ENCODE assay signal across 30 cellular contexts in the genomic region with DNA sequence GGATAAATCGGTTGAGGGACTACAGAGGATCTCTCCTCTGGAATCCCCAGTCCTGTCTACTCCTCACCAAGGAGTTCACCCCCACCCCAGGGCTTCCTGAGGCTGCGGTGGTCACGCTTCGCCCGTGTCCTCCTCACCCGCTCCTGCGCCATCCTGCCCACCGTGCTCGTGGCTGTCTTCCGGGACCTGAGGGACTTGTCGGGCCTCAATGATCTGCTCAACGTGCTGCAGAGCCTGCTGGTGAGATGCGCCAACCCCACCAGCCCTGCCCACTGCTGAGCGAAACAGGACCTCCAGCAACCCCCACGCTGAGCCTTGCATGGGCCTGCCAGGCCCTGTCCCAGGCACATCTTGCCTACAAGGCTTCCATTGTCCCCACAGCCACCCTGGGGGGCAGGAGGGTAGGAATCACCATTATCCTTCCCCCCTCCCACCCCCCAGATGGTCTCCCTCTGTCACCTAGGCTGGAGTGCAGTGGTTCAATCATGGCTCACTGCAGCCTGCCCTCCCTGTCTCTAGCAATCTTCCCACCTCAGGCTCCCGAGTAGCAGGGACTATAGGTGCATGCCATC. TPM values are rescaled to one million over a fixed set of nuclear protein-coding genes. Genes with fewer than 3 reads are reported as not detected.
DNase-seq lines count a peak whose midpoint lies in the region; ATAC-seq and TF ChIP-seq lines count a peak whose summit lies in the region.
"Had no signal": no experiment of that assay in that cellular context is flagged by ENCODE, and none has a peak within 500 bp of the region (broad histone marks: within the 10 kb centered on the region; RNA-seq: fewer than 3 reads in every experiment).

No MANE protein-coding gene starts in this region.

- H3K4ac ChIP-seq in mesenchymal stem cell (ENCODE audit: low read depth in 1 of 2, low read length in 2 of 2): no peak overlapping the region

- H3K23ac ChIP-seq in mesenchymal stem cell (ENCODE audit: low read length in 2 of 2): no peak overlapping the region

- H3K9me3 ChIP-seq in SK-N-SH: no peaks in the 10 kb centered on the region
- H3K9me3 ChIP-seq in BLaER1 treated with 17β-estradiol and CSF1 and Interleukin-3, amounts not matched to agents 10 nM and 100 nM (replicated peaks in 1 of 11): no peaks in the 10 kb centered on the region
- H3K9me3 ChIP-seq in mesenchymal stem cell (ENCODE audit: control insufficient read depth, low read length): no peaks in the 10 kb centered on the region
- H3K9me3 ChIP-seq: pancreas, suprapubic skin, upper lobe of left lung had no signal

- no peaks in the 10 kb centered on the region for H3K9me2 ChIP-seq in SK-N-SH

- H3K79me1 ChIP-seq in mesenchymal stem cell (replicated peaks; ENCODE audit: low read length, poor library complexity, severe bottlenecking): no peaks in the 10 kb centered on the region

- H2AFZ ChIP-seq in SK-N-SH (ENCODE audit: low read depth) (no peak overlapping the region), mesenchymal stem cell (ENCODE audit: low read depth, low read length) (no peak overlapping the region)

- H3K27me3 ChIP-seq in SK-N-SH (ENCODE audit: insufficient read depth): no peaks in the 10 kb centered on the region
- peaks cover 0 to 12% (median 9%) of the 10 kb centered on the region in 11 experiments; a peak in 15 of 22 replicates for H3K27me3 ChIP-seq in BLaER1 treated with 17β-estradiol and CSF1 and Interleukin-3, amounts not matched to agents 10 nM and 100 nM
- peaks cover 0 to 3% of the 10 kb centered on the region in 2 experiments for H3K27me3 ChIP-seq in mesenchymal stem cell (ENCODE audit: control insufficient read depth in 1 of 2, insufficient read depth in 1 of 2, low read length in 2 of 2)
- H3K27me3 ChIP-seq: pancreas, suprapubic skin, upper lobe of left lung had no signal

- no peak overlapping the region for H3K4me2 ChIP-seq in SK-N-SH
- peak overlapping the region; percentile 76 to 99 (median 95) for H3K4me2 ChIP-seq in BLaER1 treated with 17β-estradiol and CSF1 and Interleukin-3, amounts not matched to agents 10 nM and 100 nM
- no peak overlapping the region for H3K4me2 ChIP-seq in mesenchymal stem cell (ENCODE audit: low read length, poor library complexity, severe bottlenecking)

- H4K20me1 ChIP-seq in SK-N-SH (ENCODE audit: insufficient read depth): no peaks in the 10 kb centered on the region
- no peaks in the 10 kb centered on the region for H4K20me1 ChIP-seq in BLaER1 treated with 17β-estradiol and CSF1 and Interleukin-3, amounts not matched to agents 10 nM and 100 nM

- no peak overlapping the region for H2BK120ac ChIP-seq in mesenchymal stem cell (ENCODE audit: low read depth, low read length)

- no peak overlapping the region for H2BK15ac ChIP-seq in mesenchymal stem cell (ENCODE audit: low read depth, poor library complexity, severe bottlenecking)

- H3K9ac ChIP-seq in SK-N-SH (no peak overlapping the region), mesenchymal stem cell (ENCODE audit: low read length) (no peak overlapping the region)
- H3K9ac ChIP-seq in BLaER1 treated with 17β-estradiol and CSF1 and Interleukin-3, amounts not matched to agents 10 nM and 100 nM: peak overlapping the region; percentile 8 to 99 (median 37); a peak in 12 of 22 replicates

- DNase-seq in SK-N-SH (peak; percentile 27), RWPE1 (ENCODE audit: low spot score) (no peak), mesenchymal stem cell (no peak), AG20443 (ENCODE audit: low spot score) (no peak), AML-193 (lab: John Stamatoyannopoulos, UW) (no peak), 8988T (no peak)
- DNase-seq: activated gamma-delta T cell; activated T-cell treated with anti-CD3 and anti-CD28 coated beads, Interleukin-2, amount 50 U/mL, for 1 hour; central memory CD4-positive, alpha-beta T cell; dermis blood vessel endothelial cell; DMS153; endodermal cell; left ventricle myocardium superior; naive thymus-derived CD4-positive, alpha-beta T cell; NCI-H1417 treated with DMSO at 0.1 percent for 48 hours; NCI-H2081 treated with DMSO at 0.1 percent for 48 hours; NCI-H2227 treated with DMSO at 0.1 percent for 48 hours; NCI-H526; SHP77 treated with DMSO at 0.1 percent for 48 hours; stimulated activated naive CD4-positive, alpha-beta T cell treated with Interleukin-2 at 50 U/mL for 16 hours had no signal

- H3K79me2 ChIP-seq in SK-N-SH (ENCODE audit: insufficient read depth): 0 out of 2 replicates have a peak, but pooled peaks cover 4% of the 10 kb centered on the region

- no peak overlapping the region for H3K27ac ChIP-seq in SK-N-SH (ENCODE audit: low read depth in 2 of 2, low read length in 1 of 2)
- H3K27ac ChIP-seq in BLaER1 treated with 17β-estradiol and CSF1 and Interleukin-3, amounts not matched to agents 10 nM and 100 nM: peak overlapping the region in 9 of 11 experiments; percentile 19 to 100 (median 58); a peak in 15 of 22 replicates
- peak overlapping the region; percentile 19 for H3K27ac ChIP-seq in RWPE1
- H3K27ac ChIP-seq in mesenchymal stem cell (ENCODE audit: low read length, poor library complexity, severe bottlenecking): no peak overlapping the region
- H3K27ac ChIP-seq: 22Rv1, pancreas, suprapubic skin had no signal

- H3K18ac ChIP-seq in mesenchymal stem cell (ENCODE audit: low read depth in 1 of 2, low read length in 2 of 2): no peak overlapping the region

- CTCF ChIA-PET in SK-N-SH (lab: Yijun Ruan, JAX): interaction anchor here (1.1 to 5.3 kb wide), 5 partner anchors 9 to 207 kb away, joined by 3 to 31 read pairs (median 9); no protein-coding TSS in a partner anchor
- CTCF ChIA-PET in RWPE1 (lab: Yijun Ruan, JAX): interaction anchor here (0.6 to 1.6 kb wide), 3 partner anchors 71 to 291 kb away, joined by 4 to 6 read pairs (median 5); no protein-coding TSS in a partner anchor

- WGBS in SK-N-SH (ENCODE audit: low lambda C conversion rate): 92% methylated on average over 4 of the region's 16 CpGs
- 89% methylated on average over 16 of the region's 16 CpGs for WGBS in mesenchymal stem cell

- H3K4me3 ChIP-seq in SK-N-SH (ENCODE audit: low read depth in 2 of 2, low read length in 1 of 2) (no peak overlapping the region), mesenchymal stem cell (ENCODE audit: insufficient read depth in 1 of 2, low read depth in 1 of 2, low read length in 2 of 2) (no peak overlapping the region)
- H3K4me3 ChIP-seq in BLaER1 treated with 17β-estradiol and CSF1 and Interleukin-3, amounts not matched to agents 10 nM and 100 nM: no peak overlapping the region
- H3K4me3 ChIP-seq: GM12878, pancreas, skin epidermis, suprapubic skin, upper lobe of left lung had no signal

- TF ChIP-seq EP300 in SK-N-SH (IDR thresholded peaks at IDR 0.05; ENCODE audit: borderline replicate concordance in 1 of 2, low read depth in 1 of 2, low read length in 1 of 2): no peak

- no peak overlapping the region for H3K14ac ChIP-seq in mesenchymal stem cell (ENCODE audit: low read length in 2 of 2)

- H3K4me1 ChIP-seq in SK-N-SH (ENCODE audit: control insufficient read depth in 1 of 2, insufficient read depth in 2 of 2, low read depth in 1 of 2, low read length in 1 of 2) (peaks cover 12 to 17% of the 10 kb centered on the region in 2 experiments; a peak in 2 of 4 replicates), mesenchymal stem cell (ENCODE audit: control insufficient read depth, insufficient read depth, low read depth, low read length) (peaks cover 25% of the 10 kb centered on the region)
- peaks cover 64 to 80% (median 69%) of the 10 kb centered on the region in 10 experiments for H3K4me1 ChIP-seq in BLaER1 treated with 17β-estradiol and CSF1 and Interleukin-3, amounts not matched to agents 10 nM and 100 nM

- no peak overlapping the region for H2BK5ac ChIP-seq in mesenchymal stem cell (ENCODE audit: low read depth, low read length, poor library complexity, severe bottlenecking)

- H4K91ac ChIP-seq in mesenchymal stem cell (ENCODE audit: low read length): peak overlapping the region; percentile 67

- POLR2A ChIA-PET in SK-N-SH (lab: Yijun Ruan, JAX) (no interaction called here), RWPE1 (lab: Yijun Ruan, JAX; ENCODE audit: low non-redundant PET) (no interaction called here)

- H4K8ac ChIP-seq in mesenchymal stem cell (ENCODE audit: low read length): no peak overlapping the region

- H2BK12ac ChIP-seq in mesenchymal stem cell (ENCODE audit: low read length in 2 of 2): no peak overlapping the region

- TF ChIP-seq RAD21 in SK-N-SH (IDR thresholded peaks at IDR 0.05; ENCODE audit: low read length): no peak

- no peak for ATAC-seq in SK-N-SH treated with all-trans-retinoic acid at 6 μM for 48 hours
- ATAC-seq: GM12878; left ventricle myocardium superior; naive thymus-derived CD4-positive, alpha-beta T cell; pancreas had no signal

- peaks cover 9% of the 10 kb centered on the region for H3F3A ChIP-seq in SK-N-SH (replicated peaks; ENCODE audit: insufficient read depth)

- no peak for TF ChIP-seq CTCF in SK-N-SH (IDR thresholded peaks at IDR 0.05)
- no peak for TF ChIP-seq CTCF in RWPE1 (conservative IDR thresholded peaks at IDR 0.05; ENCODE audit: low read depth)

- H3K36me3 ChIP-seq in SK-N-SH (replicated peaks in 1 of 2; ENCODE audit: control insufficient read depth in 1 of 2, insufficient read depth in 2 of 2, low read length in 1 of 2) (no peaks in the 10 kb centered on the region), mesenchymal stem cell (ENCODE audit: control insufficient read depth in 1 of 2, insufficient read depth in 2 of 2, low read depth in 1 of 2, low read length in 2 of 2) (no peaks in the 10 kb centered on the region)
- H3K36me3 ChIP-seq in BLaER1 treated with 17β-estradiol and CSF1 and Interleukin-3, amounts not matched to agents 10 nM and 100 nM: no peaks in the 10 kb centered on the region
- H3K36me3 ChIP-seq: pancreas, suprapubic skin had no signal

- no peak overlapping the region for H2AK5ac ChIP-seq in mesenchymal stem cell (ENCODE audit: low read length, severe bottlenecking)

RNA-seq across cellular contexts. Expression of gene CTDSP1, which starts 6.7 kb away (rescaled TPM):
- 78.5 and 88.0 TPM in 2 replicates for polyA plus RNA-seq in SK-N-SH (2012; rRNA removed)
- polyA plus RNA-seq in SK-N-SH (2012; cell fraction: cytosol; rRNA removed): 36.6 and 51.6 TPM in 2 replicates
- 82.0 and 102 TPM in 2 replicates for polyA plus RNA-seq in SK-N-SH (2012; cell fraction: nucleus; rRNA removed)
- polyA plus RNA-seq in mesenchymal stem cell (2013, experiment 1 of 2): 65.2 TPM
- 63.8 TPM for polyA plus RNA-seq in mesenchymal stem cell (2013, experiment 2 of 2)

RNA-seq across cellular contexts. Expression of gene SLC11A1, which starts 10.9 kb away (rescaled TPM):
- 0.26 and 0.31 TPM in 2 replicates for polyA plus RNA-seq in SK-N-SH (2012; rRNA removed)
- 0.13 and 0.24 TPM in 2 replicates for polyA plus RNA-seq in SK-N-SH (2012; cell fraction: cytosol; rRNA removed)
- polyA plus RNA-seq in SK-N-SH (2012; cell fraction: nucleus; rRNA removed): 0.25 and 0.56 TPM in 2 replicates
- 0.10 TPM for polyA plus RNA-seq in mesenchymal stem cell (2013, experiment 1 of 2)
- polyA plus RNA-seq in mesenchymal stem cell (2013, experiment 2 of 2): 0.10 TPM

RNA-seq across cellular contexts. Expression of gene VIL1, which starts 25.9 kb away (rescaled TPM):
- under 0.01 and 0.02 TPM in 2 replicates for polyA plus RNA-seq in SK-N-SH (2012; rRNA removed)
- not detected in 2 replicates for polyA plus RNA-seq in SK-N-SH (2012; cell fraction: cytosol; rRNA removed)
- polyA plus RNA-seq in SK-N-SH (2012; cell fraction: nucleus; rRNA removed): 0.05 and 0.10 TPM in 2 replicates
- polyA plus RNA-seq in mesenchymal stem cell (2013, experiment 1 of 2): not detected
- polyA plus RNA-seq in mesenchymal stem cell (2013, experiment 2 of 2): under 0.01 TPM
- polyA plus RNA-seq: CD8-positive, alpha-beta memory T cell had no signal

RNA-seq across cellular contexts. Expression of gene CATIP, which starts 36.3 kb away (rescaled TPM):
- 0.18 and 0.26 TPM in 2 replicates for polyA plus RNA-seq in SK-N-SH (2012; rRNA removed)
- 0.08 and 0.12 TPM in 2 replicates for polyA plus RNA-seq in SK-N-SH (2012; cell fraction: cytosol; rRNA removed)
- polyA plus RNA-seq in SK-N-SH (2012; cell fraction: nucleus; rRNA removed): 0.64 and 0.94 TPM in 2 replicates
- not detected for polyA plus RNA-seq in mesenchymal stem cell (2013, experiment 1 of 2)
- not detected for polyA plus RNA-seq in mesenchymal stem cell (2013, experiment 2 of 2)
- polyA plus RNA-seq: CD8-positive, alpha-beta memory T cell; esophagus; naive thymus-derived CD4-positive, alpha-beta T cell had no signal

Comparison
In these comparisons a context has a peak if more than half of its experiments do, and no peak if none do; other contexts are left out.
1. H3K27ac ChIP-seq: peak in BLaER1 treated with 17β-estradiol and CSF1 and Interleukin-3, amounts not matched to agents 10 nM and 100 nM (9 of 11) and RWPE1 (single experiment); none in SK-N-SH (0 of 2) and mesenchymal stem cell (single experiment).
2. H3K4me2 ChIP-seq: peak in BLaER1 treated with 17β-estradiol and CSF1 and Interleukin-3, amounts not matched to agents 10 nM and 100 nM (11 of 11); none in SK-N-SH (single experiment) and mesenchymal stem cell (single experiment).
3. H3K9ac ChIP-seq: peak in BLaER1 treated with 17β-estradiol and CSF1 and Interleukin-3, amounts not matched to agents 10 nM and 100 nM (11 of 11); none in SK-N-SH (single experiment) and mesenchymal stem cell (single experiment).